In the genomic region with DNA sequence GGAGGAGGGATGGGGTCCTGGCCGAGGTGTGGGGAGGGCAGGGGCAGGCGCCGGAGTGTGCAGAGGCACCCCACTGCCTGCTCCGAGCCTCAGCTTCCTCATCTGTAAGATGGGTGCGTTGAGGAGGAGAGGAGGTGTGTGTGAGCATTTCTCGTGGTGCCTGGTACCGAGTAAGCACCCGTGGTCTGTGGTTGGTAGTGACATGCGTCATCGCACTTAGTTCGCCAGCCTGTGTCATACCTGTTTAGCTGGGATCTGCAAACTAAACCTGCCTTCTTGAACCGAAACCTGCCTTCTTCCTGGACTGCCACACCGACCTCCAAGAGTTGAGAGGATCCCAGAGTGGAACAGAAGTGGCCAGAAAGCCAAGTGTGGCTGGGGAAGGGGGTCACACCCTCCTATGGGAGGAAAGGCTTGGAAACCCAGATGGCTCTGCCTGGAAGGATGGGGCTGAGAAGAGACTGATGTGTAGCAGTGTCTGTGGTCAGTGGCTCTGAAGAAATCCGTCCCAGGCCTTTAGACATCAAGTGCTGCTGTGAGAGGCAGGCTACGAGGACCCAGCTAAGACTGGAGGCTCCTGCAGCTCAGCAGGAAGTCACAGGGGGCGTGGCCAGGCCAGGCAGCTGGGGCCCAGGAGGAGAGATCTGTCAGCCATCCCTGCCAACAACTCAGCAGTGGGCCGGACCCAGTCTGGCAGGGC, we compare ENCODE assay signal across 8 cellular contexts.
A peak's percentile ranks its signal among the peaks of the same experiment; 100 is the strongest.
DNase-seq lines count a peak whose midpoint lies in the region; ATAC-seq, FAIRE-seq and TF ChIP-seq lines count a peak whose summit lies in the region.

No MANE protein-coding gene starts in this region.

- H3K4me1 Mint-ChIP-seq in activated naive CD4-positive, alpha-beta T cell treated with anti-CD3 and anti-CD28 coated beads, Interleukin-2, amount 10 ng/mL, durations not matched to agents 7 days and 5 days: peaks cover 3% of the 10 kb centered on the region

- no peaks in the 10 kb centered on the region for H3K9me3 Mint-ChIP-seq in activated naive CD4-positive, alpha-beta T cell treated with anti-CD3 and anti-CD28 coated beads, Interleukin-2, amount 10 ng/mL, durations not matched to agents 7 days and 5 days

- peak; percentile 52 for DNase-seq in GM10266 (ENCODE audit: extremely low spot score)
- DNase-seq in RCC 7860 (ENCODE audit: low spot score): peak; percentile 15
- DNase-seq in activated naive CD4-positive, alpha-beta T cell treated with anti-CD3 and anti-CD28 coated beads, Interleukin-2, amount 10 ng/mL, durations not matched to agents 7 days and 5 days: peak; percentile 83
- peak; percentile 87 for DNase-seq in hepatic stellate cell (ENCODE audit: low spot score)
- peak; percentile 82 for DNase-seq in stimulated activated CD4-positive, alpha-beta T cell treated with anti-CD3 and anti-CD28 coated beads, Interleukin-1b, Interleukin-23, amount 100 ng/mL, for 48 hours
- no peak for DNase-seq in SKM-1 treated with dmso at 0.1 percent for 144 hours (lab: John Stamatoyannopoulos, UW; ENCODE audit: unreplicated experiment)
- DNase-seq in kidney glomerular epithelial cell (lab: John Stamatoyannopoulos, UW): no peak

- H3K4me3 Mint-ChIP-seq in activated naive CD4-positive, alpha-beta T cell treated with anti-CD3 and anti-CD28 coated beads, Interleukin-2, amount 10 ng/mL, durations not matched to agents 7 days and 5 days: no peak overlapping the region

- no peaks in the 10 kb centered on the region for H3K27me3 Mint-ChIP-seq in activated naive CD4-positive, alpha-beta T cell treated with anti-CD3 and anti-CD28 coated beads, Interleukin-2, amount 10 ng/mL, durations not matched to agents 7 days and 5 days

- CTCF ChIA-PET in activated naive CD4-positive, alpha-beta T cell treated with anti-CD3 and anti-CD28 coated beads, Interleukin-2, amount 10 ng/mL, durations not matched to agents 7 days and 5 days (lab: Charles Lee): interaction anchor here (0.9 to 1.4 kb wide), 5 partner anchors 17 to 213 kb away, joined by 3 to 6 read pairs (median 4); no protein-coding TSS in a partner anchor

- FAIRE-seq in RCC 7860 (lab: Jason Lieb, UNC): no peak

- H3K36me3 Mint-ChIP-seq in activated naive CD4-positive, alpha-beta T cell treated with anti-CD3 and anti-CD28 coated beads, Interleukin-2, amount 10 ng/mL, durations not matched to agents 7 days and 5 days: peaks cover 2% of the 10 kb centered on the region

- peak overlapping the region; percentile 92 for H3K27ac Mint-ChIP-seq in activated naive CD4-positive, alpha-beta T cell treated with anti-CD3 and anti-CD28 coated beads, Interleukin-2, amount 10 ng/mL, durations not matched to agents 7 days and 5 days

- ATAC-seq in HG02571 (IDR thresholded peaks at IDR 0.05; ENCODE audit: unreplicated experiment): peak; percentile 56

- no peak for TF ChIP-seq CTCF in GM10266 (IDR thresholded peaks at IDR 0.05; ENCODE audit: control insufficient read depth, insufficient read depth, low read depth, missing control alignments)

Comparison
In these comparisons a context has a peak if more than half of its experiments do, and no peak if none do; other contexts are left out.
1. DNase-seq: peak in GM10266 (single experiment), RCC 7860 (single experiment), activated naive CD4-positive, alpha-beta T cell treated with anti-CD3 and anti-CD28 coated beads, Interleukin-2, amount 10 ng/mL, durations not matched to agents 7 days and 5 days (single experiment), hepatic stellate cell (single experiment) and stimulated activated CD4-positive, alpha-beta T cell treated with anti-CD3 and anti-CD28 coated beads, Interleukin-1b, Interleukin-23, amount 100 ng/mL, for 48 hours (single experiment); none in SKM-1 treated with dmso at 0.1 percent for 144 hours (single experiment) and kidney glomerular epithelial cell (single experiment).